In the genomic region with DNA sequence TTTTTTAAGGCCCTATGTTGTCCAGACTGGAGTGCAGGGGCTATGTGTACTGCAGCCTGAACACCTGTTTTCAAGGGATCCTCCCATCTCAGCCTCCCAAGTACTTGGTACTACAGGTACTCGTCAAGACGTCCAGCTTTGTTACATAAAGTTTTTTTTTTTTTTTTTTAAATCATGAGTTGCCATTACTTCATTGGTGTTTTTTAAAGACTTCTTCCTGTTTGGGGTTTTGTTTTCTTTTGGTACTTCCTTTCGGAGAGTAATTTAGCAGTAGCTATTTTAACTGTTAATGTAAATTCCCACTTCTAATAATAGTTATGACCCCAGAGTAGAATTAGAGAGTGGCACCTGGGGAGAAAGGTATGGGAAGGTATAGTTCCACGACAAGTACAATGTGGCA, we compare ENCODE assay signal across 10 cellular contexts. TPM values are rescaled to one million over a fixed set of nuclear protein-coding genes. Genes with fewer than 3 reads are reported as not detected.
DNase-seq lines count a peak whose midpoint lies in the region; ATAC-seq, FAIRE-seq and TF ChIP-seq lines count a peak whose summit lies in the region.
"Had no signal": no experiment of that assay in that cellular context is flagged by ENCODE, and none has a peak within 500 bp of the region (broad histone marks: within the 10 kb centered on the region; RNA-seq: fewer than 3 reads in every experiment).

No MANE protein-coding gene starts in this region.

- H2AFZ ChIP-seq in IMR-90 (replicated peaks; ENCODE audit: low read length, poor library complexity) (no peak overlapping the region), GM12878 (ENCODE audit: control insufficient read depth, low read depth, low read length) (no peak overlapping the region)

- H3K4me3 ChIP-seq in IMR-90 (ENCODE audit: insufficient read depth, low read depth, low read length) (no peak overlapping the region), GM12878 (peak overlapping the region; percentile 73), rectal smooth muscle tissue (ENCODE audit: low read length) (peak overlapping the region; percentile 9)

- no peak overlapping the region for H4K91ac ChIP-seq in IMR-90 (ENCODE audit: insufficient read depth, low read depth, low read length)

- peak overlapping the region; percentile 64 for H2AK5ac ChIP-seq in IMR-90 (ENCODE audit: low read depth, low read length)

- H3K27ac ChIP-seq in IMR-90 (ENCODE audit: insufficient read depth, low read length) (no peak overlapping the region), GM12878 (ENCODE audit: control insufficient read depth, insufficient read depth) (peak overlapping the region; percentile 68), rectal smooth muscle tissue (ENCODE audit: low read depth, low read length) (no peak overlapping the region)

- no peak overlapping the region for H4K5ac ChIP-seq in IMR-90 (ENCODE audit: low read depth, low read length)

- FAIRE-seq in GM12878 (lab: Jason Lieb, UNC) (no peak), frontal cortex (lab: Jason Lieb, UNC) (no peak)

- POLR2A ChIA-PET in IMR-90 (lab: Charles Lee; ENCODE audit: unreplicated experiment) (interaction anchor here (0.6 kb wide), 1 partner anchor 22 kb away, joined by 4 read pairs; no protein-coding TSS in a partner anchor), GM12878 (lab: Charles Lee) (interaction anchor here (0.5 to 2.3 kb wide), 9 partner anchors 9 to 338 kb away, joined by 3 to 15 read pairs (median 6); partner anchors contain the start of gene ZNFX1)

- no CpG with 5 or more reads among the region's 4 CpGs for WGBS in IMR-90 (ENCODE audit: extremely low coverage in 2 of 2, insufficient read length in 1 of 2), 2 experiments
- 4% methylated on average over 4 of the region's 4 CpGs for WGBS in GM12878 (ENCODE audit: insufficient coverage, insufficient replicate concordance, low lambda C conversion rate, missing lambda C conversion rate)

- no peak for TF ChIP-seq POLR2A in IMR-90 (IDR thresholded peaks at IDR 0.05; ENCODE audit: low read depth, low read length)
- TF ChIP-seq POLR2A in GM12878 (IDR thresholded peaks at IDR 0.05; ENCODE audit: low read depth, low read length): no peak

- H3K36me3 ChIP-seq in IMR-90 (ENCODE audit: control insufficient read depth, insufficient read depth, low read length) (peaks cover 50% of the 10 kb centered on the region), GM12878 (ENCODE audit: control insufficient read depth in 2 of 2, insufficient read depth in 2 of 2, low read length in 1 of 2) (peaks cover 22 to 56% of the 10 kb centered on the region in 2 experiments), rectal smooth muscle tissue (ENCODE audit: control insufficient read depth, insufficient read depth, low read length) (peaks cover 36% of the 10 kb centered on the region)

- SMC1A ChIA-PET in GM12878 (lab: Charles Lee; ENCODE audit: uncharacterized antibody, unreplicated experiment): interaction anchor here (0.6 to 2.9 kb wide), 11 partner anchors 9 to 479 kb away, joined by 3 to 21 read pairs (median 3); no protein-coding TSS in a partner anchor

- H3K4ac ChIP-seq in IMR-90 (ENCODE audit: low read depth, low read length): no peak overlapping the region

- in situ Hi-C loops in IMR-90 (cut with MboI; ENCODE audit: low sequenced_read_pairs): no loop called here
- in situ Hi-C loops in GM12878 (cut with MboI): no loop called here

- peaks cover 54% of the 10 kb centered on the region for H3K4me1 Mint-ChIP-seq in activated CD4-positive, alpha-beta T cell treated with anti-CD3 and anti-CD28 coated beads, Interleukin-2, amount 10 ng/mL, durations not matched to agents 24 days and 14 days

- H3K9me3 ChIP-seq in IMR-90 (ENCODE audit: control insufficient read depth, insufficient read depth, low read length) (no peaks in the 10 kb centered on the region), GM12878 (replicated peaks; ENCODE audit: control insufficient read depth, insufficient read depth, low read length) (peaks cover 4% of the 10 kb centered on the region; the same call in 2 of the 3 replicates)

- no peak for DNase-seq in activated CD4-positive, alpha-beta T cell treated with anti-CD3 and anti-CD28 coated beads, Interleukin-2, amount 10 ng/mL, durations not matched to agents 24 days and 14 days
- no peak for DNase-seq in activated CD4-positive, alpha-beta T cell treated with anti-CD3 and anti-CD28 coated beads for 1 hour
- DNase-seq in IMR-90: no peak
- no peak for DNase-seq in GM12878 (ENCODE audit: low read depth, low spot score)
- DNase-seq in COLO829 (ENCODE audit: low spot score): no peak
- no peak for DNase-seq in frontal cortex (ENCODE audit: low spot score in 2 of 2)
- no peak for DNase-seq in mucosa of gallbladder (ENCODE audit: low spot score)
- DNase-seq: DMS79, KG1 had no signal

- ATAC-seq in IMR-90 (ENCODE audit: low read depth) (no peak), GM12878 (peak; percentile 40)

- peak overlapping the region; percentile 32 for H2BK120ac ChIP-seq in IMR-90 (ENCODE audit: low read depth, low read length)

- H3K27me3 Mint-ChIP-seq in activated CD4-positive, alpha-beta T cell treated with anti-CD3 and anti-CD28 coated beads, Interleukin-2, amount 10 ng/mL, durations not matched to agents 24 days and 14 days: no peaks in the 10 kb centered on the region

- H4K20me1 ChIP-seq in IMR-90 (ENCODE audit: insufficient read depth, low read length) (peaks cover 68% of the 10 kb centered on the region), GM12878 (ENCODE audit: control insufficient read depth, insufficient read depth) (peaks cover 16% of the 10 kb centered on the region; the same call in 1 of the 2 replicates)

- no peak overlapping the region for H2BK20ac ChIP-seq in IMR-90 (ENCODE audit: low read depth, low read length)

- H3K56ac ChIP-seq in IMR-90 (ENCODE audit: extremely low read depth, insufficient read depth, low read length): no peak overlapping the region

- H3K27me3 ChIP-seq in IMR-90 (ENCODE audit: control insufficient read depth, insufficient read depth, low read length) (no peaks in the 10 kb centered on the region), GM12878 (replicated peaks in 1 of 2; ENCODE audit: control insufficient read depth in 2 of 2, insufficient read depth in 2 of 2, low read length in 1 of 2) (no peaks in the 10 kb centered on the region), rectal smooth muscle tissue (ENCODE audit: control insufficient read depth, insufficient read depth, low read length) (no peaks in the 10 kb centered on the region)

- RAD21 ChIA-PET in GM12878 (lab: Charles Lee; ENCODE audit: unreplicated experiment): interaction anchor here (0.9 to 3.4 kb wide), 5 partner anchors 9 to 24 kb away, joined by 3 to 12 read pairs (median 3); partner anchors contain the start of gene ZNFX1

- H3K23ac ChIP-seq in IMR-90 (ENCODE audit: low read depth, low read length): no peak overlapping the region; the same call in 1 of the 2 replicates

- no peak overlapping the region for H3K4me2 ChIP-seq in IMR-90 (ENCODE audit: low read depth, low read length)
- H3K4me2 ChIP-seq in GM12878 (ENCODE audit: control insufficient read depth, insufficient read depth): peak overlapping the region; percentile 86

- no peak overlapping the region for H2AK9ac ChIP-seq in IMR-90 (replicated peaks; ENCODE audit: low read depth, low read length, poor library complexity)

- H3K27ac Mint-ChIP-seq in activated CD4-positive, alpha-beta T cell treated with anti-CD3 and anti-CD28 coated beads, Interleukin-2, amount 10 ng/mL, durations not matched to agents 24 days and 14 days: peak overlapping the region; percentile 62

- TF ChIP-seq RAD21 in IMR-90 (IDR thresholded peaks at IDR 0.05; ENCODE audit: low read length): no peak
- TF ChIP-seq RAD21 in GM12878 (IDR thresholded peaks at IDR 0.05; ENCODE audit: insufficient read depth, low read depth, low read length): no peak

- TF ChIP-seq CTCF in IMR-90 (conservative IDR thresholded peaks at IDR 0.05; ENCODE audit: low read depth, low read length): no peak
- TF ChIP-seq CTCF in GM12878 (IDR thresholded peaks at IDR 0.05 in 2 of 3, conservative IDR thresholded peaks at IDR 0.05 in 1 of 3; ENCODE audit: control insufficient read depth in 2 of 3, extremely low read depth in 1 of 3, insufficient read depth in 1 of 3, low read depth in 3 of 3, low read length in 3 of 3): no peak

- H3K79me2 ChIP-seq in GM12878 (ENCODE audit: control insufficient read depth, insufficient read depth, low read length): peaks cover 72% of the 10 kb centered on the region

- dilution Hi-C loops in IMR-90 (cut with HindIII; ENCODE audit: low sequenced_read_pairs, unreplicated experiment): no loop called here

- TF ChIP-seq EP300 in GM12878 (IDR thresholded peaks at IDR 0.05; ENCODE audit: borderline replicate concordance in 1 of 2, control insufficient read depth in 1 of 2, low read depth in 2 of 2, low read length in 2 of 2): no peak

- BruUV-seq in IMR-90 (replicated peaks; lab: Mats Ljungman, UMichigan) (no TSS peak), GM12878 (replicated peaks; lab: Mats Ljungman, UMichigan) (no TSS peak)

- peaks cover 90% of the 10 kb centered on the region for H3K36me3 Mint-ChIP-seq in activated CD4-positive, alpha-beta T cell treated with anti-CD3 and anti-CD28 coated beads, Interleukin-2, amount 10 ng/mL, durations not matched to agents 24 days and 14 days (ENCODE audit: low read depth)

- intact Hi-C loops in activated CD4-positive, alpha-beta T cell treated with anti-CD3 and anti-CD28 coated beads, Interleukin-2, amount 10 ng/mL, durations not matched to agents 24 days and 14 days (cut with micrococcal nuclease): no loop called here
- intact Hi-C loops in IMR-90 (cut with micrococcal nuclease) (no loop called here), GM12878 (cut with micrococcal nuclease; ENCODE audit: unreplicated experiment) (no loop called here)

- peaks cover 39 to 70% of the 10 kb centered on the region in 2 experiments for H3K79me1 ChIP-seq in IMR-90 (ENCODE audit: low read depth in 1 of 2, low read length in 2 of 2)

- peak overlapping the region; percentile 68 for H3K14ac ChIP-seq in IMR-90 (replicated peaks; ENCODE audit: low read depth, low read length)

- H3K9me1 ChIP-seq in IMR-90 (ENCODE audit: insufficient read depth, low read length): peaks cover 21% of the 10 kb centered on the region

- peaks cover 5% of the 10 kb centered on the region for H3K9me3 Mint-ChIP-seq in activated CD4-positive, alpha-beta T cell treated with anti-CD3 and anti-CD28 coated beads, Interleukin-2, amount 10 ng/mL, durations not matched to agents 24 days and 14 days

- peak overlapping the region; percentile 70; the same call in 1 of the 3 replicates for H2BK15ac ChIP-seq in IMR-90 (ENCODE audit: low read depth, low read length)

- H3K4me1 ChIP-seq in IMR-90 (ENCODE audit: control insufficient read depth, insufficient read depth, low read length): peaks cover 1% of the 10 kb centered on the region; the same call in 1 of the 2 replicates
- peaks cover 19% of the 10 kb centered on the region for H3K4me1 ChIP-seq in GM12878 (ENCODE audit: control insufficient read depth, insufficient read depth, low read length)
- no peaks in the 10 kb centered on the region for H3K4me1 ChIP-seq in rectal smooth muscle tissue (ENCODE audit: control insufficient read depth, insufficient read depth, low read length)

- no peak overlapping the region for H2BK5ac ChIP-seq in IMR-90 (ENCODE audit: low read depth, low read length, poor library complexity, severe bottlenecking)

- H3K4me3 Mint-ChIP-seq in activated CD4-positive, alpha-beta T cell treated with anti-CD3 and anti-CD28 coated beads, Interleukin-2, amount 10 ng/mL, durations not matched to agents 24 days and 14 days: peak overlapping the region; percentile 85

- H3K9ac ChIP-seq in IMR-90 (ENCODE audit: low read depth, low read length) (no peak overlapping the region), GM12878 (ENCODE audit: control insufficient read depth, insufficient read depth, low read length) (peak overlapping the region; percentile 43), rectal smooth muscle tissue (ENCODE audit: low read length) (no peak overlapping the region)

- CTCF ChIA-PET in IMR-90 (lab: Yijun Ruan, JAX) (interaction anchor here (1.0 kb wide), 1 partner anchor 9 kb away, joined by 4 read pairs; no protein-coding TSS in a partner anchor), GM12878 (lab: Yijun Ruan, JAX) (interaction anchor here (0.6 to 2.4 kb wide), 7 partner anchors 9 to 142 kb away, joined by 3 to 12 read pairs (median 3); no protein-coding TSS in a partner anchor)

- peak overlapping the region; percentile 29; the same call in 1 of the 2 replicates for H3K18ac ChIP-seq in IMR-90 (ENCODE audit: low read depth, low read length)

- 0 out of 4 replicates have a peak overlapping the region, but pooled peaks of 1 of the 2 experiments have one; percentile 9 for H4K8ac ChIP-seq in IMR-90 (ENCODE audit: low read depth in 2 of 2, low read length in 2 of 2)

RNA-seq across cellular contexts. Expression of gene ZNFX1, which starts 10.5 kb away (rescaled TPM):
- 61.2 and 61.5 TPM in 2 replicates for total RNA-seq in activated CD4-positive, alpha-beta T cell treated with anti-CD3 and anti-CD28 coated beads, Interleukin-2, amount 10 ng/mL, durations not matched to agents 24 days and 14 days
- total RNA-seq in IMR-90 (2012; rRNA removed) (46.7 and 60.9 TPM in 2 replicates), GM12878 (2014; rRNA removed) (31.5 and 32.1 TPM in 2 replicates), GM12878 (2014; rRNA removed; fragmentation: Illumina TruSeq; extraction: Trizol) (26.3 and 27.8 TPM in 2 replicates), GM12878 (2021) (29.8 and 30.6 TPM in 2 replicates), frontal cortex (13.0 TPM), mucosa of gallbladder (35.3 TPM)
- polyA plus RNA-seq in IMR-90 (2012; rRNA removed) (8.5 and 10.9 TPM in 2 replicates), GM12878 (2011; rRNA removed) (6.9 and 9.1 TPM in 2 replicates), GM12878 (2014; fragmentation: Illumina TruSeq; extraction: Trizol) (26.4 and 28.5 TPM in 2 replicates), GM12878 (2014; fragmentation: Nextera tagmentation; extraction: Ambion mirVana) (10 to 100 TPM in 1 of 2 experiments, 1 to 10 TPM in 1; 7.4 to 14.6 TPM), GM12878 (2014; rRNA removed) (16.4 and 18.2 TPM in 2 replicates), GM12878 (2016; fragmentation: Nextera tagmentation; extraction: Ambion mirVana) (10 to 100 TPM; 24.9 to 27.2 TPM)
- 4.3 and 5.4 TPM in 2 replicates for polyA plus RNA-seq in IMR-90 (2012; cell fraction: cytosol; rRNA removed)
- 5.7 and 9.9 TPM in 2 replicates for polyA plus RNA-seq in IMR-90 (2012; cell fraction: nucleus; rRNA removed; ENCODE audit: low replicate concordance)
- 51.3 and 51.5 TPM in 2 replicates for total RNA-seq in GM12878 (2013; cell fraction: nucleolus; rRNA removed)
- polyA plus RNA-seq in GM12878 (2011; ENCODE audit: low read depth): 14.5 TPM
- 14.1 and 18.0 TPM in 2 replicates for polyA plus RNA-seq in GM12878 (2011; cell fraction: cytosol; rRNA removed)
- polyA plus RNA-seq in GM12878 (2011; cell fraction: nucleus; rRNA removed): 6.9 and 11.6 TPM in 2 replicates
- 16.7 and 17.2 TPM in 2 replicates for polyA plus RNA-seq in GM12878 (2012)
- polyA minus RNA-seq in GM12878 (2011; rRNA and poly(A)+ RNA removed): 30.2 and 32.8 TPM in 2 replicates
- 14.2 and 16.9 TPM in 2 replicates for polyA minus RNA-seq in GM12878 (2011; cell fraction: cytosol; rRNA and poly(A)+ RNA removed)
- 15.8 and 18.1 TPM in 2 replicates for polyA minus RNA-seq in GM12878 (2011; cell fraction: nucleus; rRNA and poly(A)+ RNA removed)

RNA-seq across cellular contexts. Expression of gene DDX27, which starts 48.1 kb away (rescaled TPM):
- 56.5 and 56.9 TPM in 2 replicates for total RNA-seq in activated CD4-positive, alpha-beta T cell treated with anti-CD3 and anti-CD28 coated beads, Interleukin-2, amount 10 ng/mL, durations not matched to agents 24 days and 14 days
- total RNA-seq in IMR-90 (2012; rRNA removed) (28.3 and 33.2 TPM in 2 replicates), GM12878 (2014; rRNA removed) (56.0 and 57.3 TPM in 2 replicates), GM12878 (2014; rRNA removed; fragmentation: Illumina TruSeq; extraction: Trizol) (55.0 and 59.4 TPM in 2 replicates), GM12878 (2021) (45.4 and 50.0 TPM in 2 replicates), frontal cortex (19.6 TPM), mucosa of gallbladder (32.6 TPM)
- polyA plus RNA-seq in IMR-90 (2012; rRNA removed) (36.7 and 44.5 TPM in 2 replicates), GM12878 (2011; rRNA removed) (25.0 and 37.2 TPM in 2 replicates), GM12878 (2014; fragmentation: Illumina TruSeq; extraction: Trizol) (55.2 and 68.6 TPM in 2 replicates), GM12878 (2014; fragmentation: Nextera tagmentation; extraction: Ambion mirVana) (10 to 100 TPM; 19.8 to 33.4 TPM), GM12878 (2014; rRNA removed) (50.6 and 52.5 TPM in 2 replicates), GM12878 (2016; fragmentation: Nextera tagmentation; extraction: Ambion mirVana) (10 to 100 TPM; 74.9 to 78.8 TPM)
- 30.9 and 31.3 TPM in 2 replicates for polyA plus RNA-seq in IMR-90 (2012; cell fraction: cytosol; rRNA removed)
- 35.8 and 39.4 TPM in 2 replicates for polyA plus RNA-seq in IMR-90 (2012; cell fraction: nucleus; rRNA removed; ENCODE audit: low replicate concordance)
- total RNA-seq in GM12878 (2013; cell fraction: nucleolus; rRNA removed): 38.5 and 40.4 TPM in 2 replicates
- polyA plus RNA-seq in GM12878 (2011; ENCODE audit: low read depth): 22.3 TPM
- polyA plus RNA-seq in GM12878 (2011; cell fraction: cytosol; rRNA removed): 56.5 and 62.8 TPM in 2 replicates
- polyA plus RNA-seq in GM12878 (2011; cell fraction: nucleus; rRNA removed): 42.8 and 59.0 TPM in 2 replicates
- polyA plus RNA-seq in GM12878 (2012): 32.7 and 33.1 TPM in 2 replicates
- 30.1 and 46.4 TPM in 2 replicates for polyA minus RNA-seq in GM12878 (2011; rRNA and poly(A)+ RNA removed)
- 21.0 TPM in 2 replicates for polyA minus RNA-seq in GM12878 (2011; cell fraction: cytosol; rRNA and poly(A)+ RNA removed)
- 12.5 and 30.6 TPM in 2 replicates for polyA minus RNA-seq in GM12878 (2011; cell fraction: nucleus; rRNA and poly(A)+ RNA removed)
